In genomic region chr14:23071244-23071974, GRCh38 we compare ENCODE assay signal across 8 cellular contexts. TPM values are rescaled to one million over a fixed set of nuclear protein-coding genes. Genes with fewer than 3 reads are reported as not detected.
DNase-seq lines count a peak whose midpoint lies in the region; ATAC-seq and TF ChIP-seq lines count a peak whose summit lies in the region.

No MANE protein-coding gene starts in this region.

- no peak for TF ChIP-seq CTCF in WI38 (IDR thresholded peaks at IDR 0.05; ENCODE audit: low read depth, low read length)
- no peak for TF ChIP-seq CTCF in colonic mucosa (IDR thresholded peaks at IDR 0.05)
- TF ChIP-seq CTCF in liver (IDR thresholded peaks at IDR 0.05; ENCODE audit: low read depth, low read length, missing input control): no peak

- peak; percentile 54 for DNase-seq in activated CD4-positive, CD25-positive, alpha-beta regulatory T cell treated with anti-CD3 and anti-CD28 coated beads, Interleukin-2, amount 50 U/mL, for 16 hours (ENCODE audit: low read depth, low spot score)
- no peak for DNase-seq in activated CD4-positive, CD25-positive, alpha-beta regulatory T cell (lab: John Stamatoyannopoulos, UW)
- DNase-seq in colonic mucosa (peak; percentile 89), COR-L47 (lab: John Stamatoyannopoulos, UW) (no peak)
- DNase-seq in stimulated activated CD4-positive, alpha-beta T cell treated with anti-CD3 and anti-CD28 coated beads, Interleukin-4, amount 100 ng/mL, for 24 hours: peak; percentile 82

- H3K9ac ChIP-seq in colonic mucosa (ENCODE audit: low read depth in 2 of 2, low read length in 2 of 2) (peak overlapping the region; percentile 82 to 87), liver (ENCODE audit: low read depth in 1 of 2, low read length in 2 of 2) (peak overlapping the region; percentile 24 to 57)

- TF ChIP-seq RAD21 in liver (IDR thresholded peaks at IDR 0.05): peak; percentile 12 to 40

- intact Hi-C loops in colonic mucosa (cut with DNase I): no loop called here

- H3K9me3 ChIP-seq in colonic mucosa (no peaks in the 10 kb centered on the region), liver (ENCODE audit: control insufficient read depth in 4 of 4, low read length in 3 of 4) (no peaks in the 10 kb centered on the region)

- ATAC-seq in HG03280 (IDR thresholded peaks at IDR 0.05; ENCODE audit: unreplicated experiment): peak; percentile 87

- 2% methylated on average over 14 of the region's 14 CpGs for WGBS in liver

- H3K27me3 ChIP-seq in colonic mucosa (no peaks in the 10 kb centered on the region), liver (ENCODE audit: control insufficient read depth in 4 of 4, insufficient read depth in 4 of 4, low read length in 3 of 4) (no peaks in the 10 kb centered on the region)

- H3K4me1 ChIP-seq in colonic mucosa (peaks cover 18% of the 10 kb centered on the region), liver (ENCODE audit: control insufficient read depth in 4 of 4, insufficient read depth in 4 of 4, low read length in 3 of 4) (peaks cover 2 to 29% (median 20%) of the 10 kb centered on the region in 4 donors)

- H3K36me3 ChIP-seq in colonic mucosa (peaks cover 15% of the 10 kb centered on the region), liver (ENCODE audit: control insufficient read depth in 4 of 4, insufficient read depth in 3 of 4, low read depth in 1 of 4, low read length in 3 of 4) (peaks cover 7 to 38% (median 35%) of the 10 kb centered on the region in 4 donors)

- H3K4me3 ChIP-seq in WI38 (ENCODE audit: low read depth, low read length): peak overlapping the region; percentile 97
- H3K4me3 ChIP-seq in colonic mucosa: peak overlapping the region; percentile 51
- H3K4me3 ChIP-seq in liver (ENCODE audit: low read depth in 1 of 3, low read length in 3 of 3): peak overlapping the region; percentile 68 to 78 (median 77)

- H3K27ac ChIP-seq in colonic mucosa: peak overlapping the region; percentile 72
- peak overlapping the region; percentile 70 to 74 for H3K27ac ChIP-seq in liver (ENCODE audit: low read depth in 1 of 2, low read length in 2 of 2)

TF ChIP-seq in liver, 16 proteins besides CTCF, POLR2A, EP300 and RAD21:
- TF ChIP-seq GABPA (IDR thresholded peaks at IDR 0.05 in 1 of 2, conservative IDR thresholded peaks at IDR 0.05 in 1 of 2) (peak in 1 of 2 donors; percentile 37), TAF1 (conservative IDR thresholded peaks at IDR 0.05) (peak; percentile 61), HNF4G (IDR thresholded peaks at IDR 0.05) (no peak), RXRA (IDR thresholded peaks at IDR 0.05) (peak in 1 of 2 donors; percentile 30), ZBTB33 (IDR thresholded peaks at IDR 0.05) (no peak), YY1 (IDR thresholded peaks at IDR 0.05) (peak; percentile 98), MAX (IDR thresholded peaks at IDR 0.05) (no peak), EGR1 (IDR thresholded peaks at IDR 0.05; ENCODE audit: low read depth in 2 of 2) (no peak), REST (IDR thresholded peaks at IDR 0.05) (peak; percentile 56), JUND (IDR thresholded peaks at IDR 0.05) (peak in 1 of 2 donors; percentile 7), FOXA1 (IDR thresholded peaks at IDR 0.05) (no peak), HNF4A (conservative IDR thresholded peaks at IDR 0.05) (peak; percentile 38 to 41), SP1 (IDR thresholded peaks at IDR 0.05) (peak; percentile 29), ATF3 (IDR thresholded peaks at IDR 0.05) (no peak), NR2F2 (IDR thresholded peaks at IDR 0.05) (no peak), FOXA2 (IDR thresholded peaks at IDR 0.05) (no peak)

RNA-seq across cellular contexts. Expression of gene CDH24, which starts 14.1 kb away (rescaled TPM):
- total RNA-seq in colonic mucosa: 10 to 100 TPM in 1 of 2 donors, 1 to 10 TPM in 1; 4.4 to 11.4 TPM
- total RNA-seq in liver: under 1 TPM; 0.23 to 0.50 TPM
- polyA plus RNA-seq in liver: under 1 TPM in 1 of 2 donors, not detected in 1; 0.38 TPM

RNA-seq across cellular contexts. Expression of gene ACIN1, which starts 23.5 kb away (rescaled TPM):
- total RNA-seq in colonic mucosa (100 to 1,000 TPM in 1 of 2 donors, 10 to 100 TPM in 1; 99.4 to 154 TPM), liver (10 to 100 TPM; 49.3 to 50.6 TPM)
- 10 to 100 TPM in 1 of 2 donors, 1 to 10 TPM in 1; 8.1 to 24.9 TPM for polyA plus RNA-seq in liver

RNA-seq across cellular contexts. Expression of gene C14orf119, which starts 23.9 kb away (rescaled TPM):
- total RNA-seq in colonic mucosa (10 to 100 TPM; 56.2 to 59.2 TPM), liver (10 to 100 TPM in 1 of 2 donors, 1 to 10 TPM in 1; 9.0 to 16.1 TPM)
- polyA plus RNA-seq in liver: 10 to 100 TPM; 19.3 to 27.1 TPM

RNA-seq across cellular contexts. Expression of gene PSMB11, which starts 29.4 kb away (rescaled TPM):
- total RNA-seq in colonic mucosa: not detected
- not detected for total RNA-seq in liver
- not detected for polyA plus RNA-seq in liver

RNA-seq across cellular contexts. Expression of gene CIROP, which starts 33.4 kb away (rescaled TPM):
- total RNA-seq in colonic mucosa (not detected), liver (not detected)
- not detected for polyA plus RNA-seq in liver

Comparison
In these comparisons a context has a peak if more than half of its experiments do, and no peak if none do; other contexts are left out.
1. DNase-seq: peak in activated CD4-positive, CD25-positive, alpha-beta regulatory T cell treated with anti-CD3 and anti-CD28 coated beads, Interleukin-2, amount 50 U/mL, for 16 hours (single experiment), colonic mucosa (single experiment) and stimulated activated CD4-positive, alpha-beta T cell treated with anti-CD3 and anti-CD28 coated beads, Interleukin-4, amount 100 ng/mL, for 24 hours (single experiment); none in activated CD4-positive, CD25-positive, alpha-beta regulatory T cell (0 of 4) and COR-L47 (single experiment).
2. Peak in every context shown above with its lines, with median percentiles within 50 percentile points of each other: H3K4me3 ChIP-seq.